21 cellular contexts compared by ENCODE assay signal in the genomic region with DNA sequence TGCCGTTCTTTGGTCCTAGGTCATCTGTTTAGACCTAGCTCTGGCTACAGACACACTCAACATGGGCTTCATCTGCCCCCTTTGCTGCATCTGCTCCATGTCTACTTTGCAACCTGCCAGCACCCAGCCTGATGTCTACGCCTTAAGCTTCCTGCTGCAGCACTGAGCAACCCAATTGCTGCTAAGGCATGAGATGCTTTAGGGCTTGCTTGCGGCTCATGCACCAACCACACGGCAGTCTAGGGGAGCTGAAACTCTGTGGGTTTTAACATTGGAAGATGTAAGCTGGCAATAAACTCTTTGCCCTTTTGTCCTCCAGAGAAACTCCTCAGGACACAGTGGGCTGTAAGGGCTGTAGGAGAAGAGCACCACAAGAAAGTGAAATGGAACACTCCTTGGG. TPM values are rescaled to one million over a fixed set of nuclear protein-coding genes. Genes with fewer than 3 reads are reported as not detected.
A peak's percentile ranks its signal among the peaks of the same experiment; 100 is the strongest.
DNase-seq lines count a peak whose midpoint lies in the region; ATAC-seq and TF ChIP-seq lines count a peak whose summit lies in the region.
"Had no signal": no experiment of that assay in that cellular context is flagged by ENCODE, and none has a peak within 500 bp of the region (broad histone marks: within the 10 kb centered on the region; RNA-seq: fewer than 3 reads in every experiment).

No MANE protein-coding gene starts in this region.

- no peak overlapping the region for H3K27ac Mint-ChIP-seq in activated CD8-positive, alpha-beta T cell treated with anti-CD3 and anti-CD28 coated beads, Interleukin-2, amount 10 ng/mL, durations not matched to agents 7 days and 5 days
- H3K27ac Mint-ChIP-seq in activated CD8-positive, alpha-beta T cell treated with anti-CD3 and anti-CD28 coated beads for 36 hours = no peak overlapping the region
- peak overlapping the region in 1 of 3 experiments; percentile 31; a peak in 1 of 7 replicates for H3K27ac Mint-ChIP-seq in H9
- H3K27ac Mint-ChIP-seq: CD14-positive monocyte; CD4-positive, alpha-beta T cell; CD8-positive, alpha-beta memory T cell had no signal

- TF ChIP-seq CTCF in activated CD8-positive, alpha-beta T cell treated with anti-CD3 and anti-CD28 coated beads for 36 hours (IDR thresholded peaks at IDR 0.05) = no peak
- TF ChIP-seq CTCF in H9 (conservative IDR thresholded peaks at IDR 0.05) = no peak
- no peak for TF ChIP-seq CTCF in VCaP (conservative IDR thresholded peaks at IDR 0.05)

- H3K27ac ChIP-seq in H9 (ENCODE audit: insufficient read length, low read depth, low read length) (no peak overlapping the region), VCaP (peak overlapping the region; percentile 38), SJCRH30 (no peak overlapping the region)
- H3K27ac ChIP-seq: 22Rv1; A549; BLaER1 treated with 17β-estradiol and CSF1 and Interleukin-3, amounts not matched to agents 10 nM and 100 nM had no signal

- H3K27me3 Mint-ChIP-seq in activated CD8-positive, alpha-beta T cell treated with anti-CD3 and anti-CD28 coated beads, Interleukin-2, amount 10 ng/mL, durations not matched to agents 7 days and 5 days (ENCODE audit: low read depth) = no peaks in the 10 kb centered on the region
- no peaks in the 10 kb centered on the region for H3K27me3 Mint-ChIP-seq in activated CD8-positive, alpha-beta T cell treated with anti-CD3 and anti-CD28 coated beads for 36 hours
- peaks cover 1% of the 10 kb centered on the region; the same call in 1 of the 2 replicates for H3K27me3 Mint-ChIP-seq in H9 (ENCODE audit: low read depth)
- H3K27me3 Mint-ChIP-seq: CD4-positive, alpha-beta T cell; CD8-positive, alpha-beta memory T cell had no signal

- no peak overlapping the region for H2BK20ac ChIP-seq in H9 (ENCODE audit: low read depth, low read length, poor library complexity, severe bottlenecking)

- no peak overlapping the region for H3K56ac ChIP-seq in H9 (ENCODE audit: insufficient read length, low read depth, low read length)

- H4K91ac ChIP-seq in H9 (ENCODE audit: insufficient read length, low read depth, low read length) = no peak overlapping the region

- H3K27me3 ChIP-seq in H9 (ENCODE audit: insufficient read depth, low read length) (no peaks in the 10 kb centered on the region), SJCRH30 (no peaks in the 10 kb centered on the region)
- H3K27me3 ChIP-seq: BE2C; BLaER1 treated with 17β-estradiol and CSF1 and Interleukin-3, amounts not matched to agents 10 nM and 100 nM had no signal

- H2AFZ ChIP-seq in H9 (ENCODE audit: low read length) = no peak overlapping the region

- CTCF ChIA-PET in activated CD8-positive, alpha-beta T cell treated with anti-CD3 and anti-CD28 coated beads, Interleukin-2, amount 10 ng/mL, durations not matched to agents 7 days and 5 days (lab: Charles Lee) = no interaction called here
- CTCF ChIA-PET in activated CD8-positive, alpha-beta T cell treated with anti-CD3 and anti-CD28 coated beads for 36 hours (lab: Charles Lee) = no interaction called here

- H3K79me1 ChIP-seq in H9 (ENCODE audit: insufficient read depth, low read depth, low read length, poor library complexity, severe bottlenecking) = no peaks in the 10 kb centered on the region

- H2BK120ac ChIP-seq in H9 (ENCODE audit: low read depth, low read length, poor library complexity, severe bottlenecking) = no peak overlapping the region

- intact Hi-C loops in activated CD8-positive, alpha-beta T cell treated with anti-CD3 and anti-CD28 coated beads for 36 hours (cut with micrococcal nuclease) = no loop called here

- no peak overlapping the region for H2AK5ac ChIP-seq in H9 (ENCODE audit: insufficient read length, low read length)

- H3K4me1 ChIP-seq in H9 (ENCODE audit: insufficient read depth, low read length) = no peaks in the 10 kb centered on the region
- no peaks in the 10 kb centered on the region for H3K4me1 ChIP-seq in SJCRH30
- H3K4me1 ChIP-seq: A549; BE2C; BLaER1 treated with 17β-estradiol and CSF1 and Interleukin-3, amounts not matched to agents 10 nM and 100 nM had no signal

- no peak overlapping the region for H3T11ph ChIP-seq in H9 (ENCODE audit: low read length)

- no peak overlapping the region for H3K4me2 ChIP-seq in H9 (ENCODE audit: insufficient read depth, insufficient read length, low read length)
- H3K4me2 ChIP-seq: A549; BLaER1 treated with 17β-estradiol and CSF1 and Interleukin-3, amounts not matched to agents 10 nM and 100 nM had no signal

- no peaks in the 10 kb centered on the region for H4K20me1 ChIP-seq in H9 (ENCODE audit: control insufficient read depth, insufficient read depth, insufficient read length)
- H4K20me1 ChIP-seq: BLaER1 treated with 17β-estradiol and CSF1 and Interleukin-3, amounts not matched to agents 10 nM and 100 nM had no signal

- no peaks in the 10 kb centered on the region for H3K23me2 ChIP-seq in H9 (ENCODE audit: insufficient read length, low read depth, low read length, poor library complexity, severe bottlenecking)

- DNase-seq in DMS53 (lab: John Stamatoyannopoulos, UW) (peak; percentile 60), DMS53 treated with DMSO at 0.1 percent for 48 hours (lab: John Stamatoyannopoulos, UW; ENCODE audit: unreplicated experiment) (no peak), H9 (no peak), SJCRH30 (no peak), 8988T (no peak)
- no peak for DNase-seq in activated CD8-positive, alpha-beta T cell treated with anti-CD3 and anti-CD28 coated beads, Interleukin-2, amount 10 ng/mL, durations not matched to agents 7 days and 5 days
- DNase-seq in activated CD8-positive, alpha-beta T cell treated with anti-CD3 and anti-CD28 coated beads for 36 hours = no peak
- DNase-seq: ACHN; AML-193; BE2C; CD4-positive, alpha-beta T cell; CD8-positive, alpha-beta memory T cell; DMS 273 treated with DMSO at 0.1 percent for 48 hours; DND-41; GOT3; HCEC 1CT had no signal

- H3K9ac ChIP-seq in H9 (ENCODE audit: extremely low read depth, insufficient read length, low read length) = no peak overlapping the region
- H3K9ac ChIP-seq: BLaER1 treated with 17β-estradiol and CSF1 and Interleukin-3, amounts not matched to agents 10 nM and 100 nM had no signal

- H2BK12ac ChIP-seq in H9 (ENCODE audit: insufficient read length, low read depth, low read length) = no peak overlapping the region

- no peak overlapping the region for H3K23ac ChIP-seq in H9 (ENCODE audit: insufficient read length, low read depth, low read length)

- H3K4me3 ChIP-seq in SJCRH30 = no peak overlapping the region
- H3K4me3 ChIP-seq: A549; BLaER1 treated with 17β-estradiol and CSF1 and Interleukin-3, amounts not matched to agents 10 nM and 100 nM had no signal

- H2BK5ac ChIP-seq in H9 (ENCODE audit: insufficient read length, low read length) = no peak overlapping the region

- WGBS in H9 (ENCODE audit: extremely low coverage, insufficient read length, low lambda C conversion rate) = no CpG with 5 or more reads among the region's 4 CpGs

- no peaks in the 10 kb centered on the region for H3K36me3 Mint-ChIP-seq in activated CD8-positive, alpha-beta T cell treated with anti-CD3 and anti-CD28 coated beads, Interleukin-2, amount 10 ng/mL, durations not matched to agents 7 days and 5 days (ENCODE audit: low read depth)
- no peaks in the 10 kb centered on the region for H3K36me3 Mint-ChIP-seq in activated CD8-positive, alpha-beta T cell treated with anti-CD3 and anti-CD28 coated beads for 36 hours (ENCODE audit: low read depth)
- H3K36me3 Mint-ChIP-seq in H9 (ENCODE audit: insufficient read depth in 1 of 3, low read depth in 3 of 3) = no peaks in the 10 kb centered on the region; a peak in 1 of 7 replicates
- H3K36me3 Mint-ChIP-seq: CD14-positive monocyte; CD8-positive, alpha-beta memory T cell had no signal

- H3K4me3 Mint-ChIP-seq in activated CD8-positive, alpha-beta T cell treated with anti-CD3 and anti-CD28 coated beads, Interleukin-2, amount 10 ng/mL, durations not matched to agents 7 days and 5 days = no peak overlapping the region
- no peak overlapping the region for H3K4me3 Mint-ChIP-seq in activated CD8-positive, alpha-beta T cell treated with anti-CD3 and anti-CD28 coated beads for 36 hours
- no peak overlapping the region for H3K4me3 Mint-ChIP-seq in H9
- H3K4me3 Mint-ChIP-seq: CD14-positive monocyte; CD4-positive, alpha-beta T cell; CD8-positive, alpha-beta memory T cell had no signal

- POLR2A ChIA-PET in activated CD8-positive, alpha-beta T cell treated with anti-CD3 and anti-CD28 coated beads, Interleukin-2, amount 10 ng/mL, durations not matched to agents 7 days and 5 days (lab: Charles Lee) = no interaction called here
- POLR2A ChIA-PET in activated CD8-positive, alpha-beta T cell treated with anti-CD3 and anti-CD28 coated beads for 36 hours (lab: Charles Lee) = no interaction called here

- no peaks in the 10 kb centered on the region for H3K9me3 Mint-ChIP-seq in activated CD8-positive, alpha-beta T cell treated with anti-CD3 and anti-CD28 coated beads, Interleukin-2, amount 10 ng/mL, durations not matched to agents 7 days and 5 days (ENCODE audit: insufficient read depth)
- H3K9me3 Mint-ChIP-seq in activated CD8-positive, alpha-beta T cell treated with anti-CD3 and anti-CD28 coated beads for 36 hours = no peaks in the 10 kb centered on the region
- peaks cover 0 to 7% of the 10 kb centered on the region in 2 experiments; a peak in 3 of 5 replicates for H3K9me3 Mint-ChIP-seq in H9
- H3K9me3 Mint-ChIP-seq: CD4-positive, alpha-beta T cell had no signal

- H3K4ac ChIP-seq in H9 (ENCODE audit: low read depth, low read length) = no peak overlapping the region

- no peaks in the 10 kb centered on the region for H3K9me3 ChIP-seq in H9 (ENCODE audit: control insufficient read depth, low read depth, low read length)
- H3K9me3 ChIP-seq in SJCRH30 (replicated peaks) = no peaks in the 10 kb centered on the region
- H3K9me3 ChIP-seq: A549, BE2C had no signal

- H3K18ac ChIP-seq in H9 (ENCODE audit: insufficient read length, low read depth, low read length) = peak overlapping the region; percentile 37

- no peak overlapping the region; the same call in 1 of the 2 replicates for H3K14ac ChIP-seq in H9 (ENCODE audit: insufficient read depth, low read length)

- H2BK15ac ChIP-seq in H9 (ENCODE audit: low read depth, low read length) = no peak overlapping the region

- no peak overlapping the region for H4K5ac ChIP-seq in H9 (ENCODE audit: insufficient read length, low read depth, low read length)

- no peak overlapping the region for H4K8ac ChIP-seq in H9 (replicated peaks; ENCODE audit: insufficient read length, low read depth, low read length)

- ATAC-seq in activated CD8-positive, alpha-beta T cell treated with anti-CD3 and anti-CD28 coated beads, Interleukin-2, amount 10 ng/mL, durations not matched to agents 7 days and 5 days = peak; percentile 36
- ATAC-seq in activated CD8-positive, alpha-beta T cell treated with anti-CD3 and anti-CD28 coated beads for 36 hours = no peak
- ATAC-seq: A549 had no signal

- no peaks in the 10 kb centered on the region for H3K36me3 ChIP-seq in SJCRH30
- H3K36me3 ChIP-seq: BE2C; BLaER1 treated with 17β-estradiol and CSF1 and Interleukin-3, amounts not matched to agents 10 nM and 100 nM had no signal

- H3K4me1 Mint-ChIP-seq in activated CD8-positive, alpha-beta T cell treated with anti-CD3 and anti-CD28 coated beads, Interleukin-2, amount 10 ng/mL, durations not matched to agents 7 days and 5 days (ENCODE audit: low read depth) = peaks cover 4% of the 10 kb centered on the region
- no peaks in the 10 kb centered on the region for H3K4me1 Mint-ChIP-seq in activated CD8-positive, alpha-beta T cell treated with anti-CD3 and anti-CD28 coated beads for 36 hours (ENCODE audit: low read depth)
- H3K4me1 Mint-ChIP-seq in H9 = no peaks in the 10 kb centered on the region
- H3K4me1 Mint-ChIP-seq: CD8-positive, alpha-beta memory T cell had no signal

- H3K79me2 ChIP-seq in H9 (ENCODE audit: insufficient read depth, low read length) = no peaks in the 10 kb centered on the region

RNA-seq across cellular contexts. Expression of a gene that starts 11.7 kb away (rescaled TPM):
- total RNA-seq in activated CD8-positive, alpha-beta T cell treated with anti-CD3 and anti-CD28 coated beads, Interleukin-2, amount 10 ng/mL, durations not matched to agents 7 days and 5 days = not detected
- total RNA-seq in activated CD8-positive, alpha-beta T cell treated with anti-CD3 and anti-CD28 coated beads for 36 hours = under 1 TPM in 1 of 2 experiments, not detected in 1; 0.18 TPM
- total RNA-seq in H9 (2021) = not detected in 2 replicates
- total RNA-seq in SJCRH30 (2014; rRNA removed; shearing (Covaris generic)) = not detected in 2 replicates
